1 cellular context compared by ENCODE assay signal in the genomic region with DNA sequence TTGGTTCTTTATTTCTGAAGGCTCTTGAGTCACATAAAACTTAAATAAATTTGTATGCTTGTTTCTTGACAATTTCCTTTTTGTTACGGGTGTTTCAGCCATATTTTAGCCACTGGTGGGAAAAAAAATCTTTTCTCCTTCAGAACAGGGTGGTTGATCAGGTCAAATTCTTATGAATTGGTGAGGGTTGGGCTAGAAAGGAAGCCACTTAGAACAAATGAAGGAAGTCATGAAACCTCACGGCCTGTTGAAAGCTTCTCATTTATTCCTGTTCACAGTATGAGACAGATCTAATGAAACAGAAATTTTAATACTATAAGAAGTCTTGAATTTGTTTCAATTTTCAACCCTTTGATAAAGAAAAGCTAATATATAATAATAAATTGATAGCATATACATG.
TF ChIP-seq lines count a peak whose summit lies in the region.

No MANE protein-coding gene starts in this region.

TF ChIP-seq in endothelial cell of umbilical vein, 7 proteins besides CTCF, POLR2A, EP300 and RAD21:
- TF ChIP-seq JUN (IDR thresholded peaks at IDR 0.05; ENCODE audit: borderline replicate concordance, insufficient read depth, insufficient read length, low read depth) = no peak
- TF ChIP-seq GATA2 (IDR thresholded peaks at IDR 0.05; ENCODE audit: insufficient read depth, insufficient read length, low read depth, low read length) = no peak
- TF ChIP-seq, protein P1, sequence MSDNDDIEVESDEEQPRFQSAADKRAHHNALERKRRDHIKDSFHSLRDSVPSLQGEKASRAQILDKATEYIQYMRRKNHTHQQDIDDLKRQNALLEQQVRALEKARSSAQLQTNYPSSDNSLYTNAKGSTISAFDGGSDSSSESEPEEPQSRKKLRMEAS (IDR thresholded peaks at IDR 0.05; ENCODE audit: insufficient read depth, insufficient read length) = no peak
- no peak for TF ChIP-seq FOS (IDR thresholded peaks at IDR 0.05; ENCODE audit: borderline replicate concordance, insufficient read depth, low read length)
- TF ChIP-seq POLR2AphosphoS5 (IDR thresholded peaks at IDR 0.05; ENCODE audit: insufficient read depth, low read depth, low read length) = no peak
